In the genomic region with DNA sequence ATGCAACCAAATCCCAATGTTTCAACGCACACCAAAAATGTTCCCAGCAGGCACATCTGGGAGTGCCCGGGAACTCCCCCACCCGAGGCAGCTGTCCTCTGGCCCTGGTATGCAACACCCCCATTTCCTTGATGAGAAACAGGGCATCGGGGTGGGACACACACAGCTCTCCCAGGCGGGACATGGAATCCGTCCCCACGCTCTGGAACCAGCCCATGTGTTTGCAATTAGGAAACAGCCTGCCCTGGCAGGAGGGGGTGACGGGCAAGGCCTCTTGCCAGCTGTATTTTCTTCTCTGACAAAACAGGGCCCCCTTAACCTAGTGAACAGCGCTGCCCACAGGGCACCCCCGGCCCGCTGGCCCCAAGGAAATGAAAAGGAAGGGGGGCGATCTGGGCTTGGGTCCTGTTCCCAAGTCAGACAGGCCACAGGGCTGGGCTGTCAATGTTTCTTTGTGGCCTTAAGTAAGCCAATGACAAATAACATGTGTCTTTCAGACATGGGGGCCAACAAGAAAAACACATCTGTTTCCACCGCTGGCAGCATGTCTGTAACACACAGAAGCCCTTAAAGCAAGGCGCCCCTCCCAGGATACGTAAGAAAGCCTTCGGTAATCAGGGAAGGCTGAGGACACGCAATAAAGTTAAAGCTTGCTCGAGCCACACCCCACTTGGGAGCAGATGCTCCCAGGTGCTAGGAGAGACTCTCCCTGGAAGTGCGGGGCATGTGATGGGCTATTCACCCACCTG, we compare ENCODE assay signal across 15 cellular contexts.
A peak's percentile ranks its signal among the peaks of the same experiment; 100 is the strongest.
DNase-seq lines count a peak whose midpoint lies in the region; TF ChIP-seq lines count a peak whose summit lies in the region.
"Had no signal": no experiment of that assay in that cellular context is flagged by ENCODE, and none has a peak within 500 bp of the region (broad histone marks: within the 10 kb centered on the region; RNA-seq: fewer than 3 reads in every experiment).

No MANE protein-coding gene starts in this region.

- H3K79me2 ChIP-seq in PC-9 (ENCODE audit: low read depth), result no peaks in the 10 kb centered on the region

- no peaks in the 10 kb centered on the region for H3F3A ChIP-seq in PC-9 (ENCODE audit: insufficient read depth, low read depth)

- no peak overlapping the region for H2BK120ac ChIP-seq in mesenchymal stem cell (ENCODE audit: low read depth, low read length)

- peak overlapping the region; percentile 71 for H2BK15ac ChIP-seq in mesenchymal stem cell (ENCODE audit: low read depth, poor library complexity, severe bottlenecking)

- H3K27ac ChIP-seq in PC-9 (peak overlapping the region; percentile 75), mesenchymal stem cell (ENCODE audit: low read length, poor library complexity, severe bottlenecking) (no peak overlapping the region), transverse colon (peak overlapping the region; percentile 43 to 70 (median 44))

- no peak overlapping the region for H3K4ac ChIP-seq in mesenchymal stem cell (ENCODE audit: low read depth in 1 of 2, low read length in 2 of 2)

- no TSS peak for BruUV-seq in PC-9 (replicated peaks; lab: Mats Ljungman, UMichigan)

- intact Hi-C loops in PC-9 (cut with micrococcal nuclease; ENCODE audit: unreplicated experiment) (no loop called here), transverse colon (cut with DNase I; ENCODE audit: low total_unique reads) (no loop called here)

- H3K23ac ChIP-seq in mesenchymal stem cell (ENCODE audit: low read length in 2 of 2), result no peak overlapping the region

- no peaks in the 10 kb centered on the region for H3K9me2 ChIP-seq in PC-9 (ENCODE audit: insufficient read depth)

- in situ Hi-C loops in transverse colon (cut with MboI; ENCODE audit: low pct_ligation_motif_present in 1 of 4, low pct_unique_long_range_greater_than_20kb in 1 of 4, low sequenced_read_pairs in 3 of 4), result no loop called here

- peak overlapping the region; percentile 43 for H4K8ac ChIP-seq in mesenchymal stem cell (ENCODE audit: low read length)

- TF ChIP-seq CTCF in PC-9 (conservative IDR thresholded peaks at IDR 0.05) (no peak), fibroblast of mammary gland (conservative IDR thresholded peaks at IDR 0.05; ENCODE audit: control insufficient read depth, insufficient read depth, low read depth, low read length) (no peak), transverse colon (IDR thresholded peaks at IDR 0.05) (no peak), GM20000 (IDR thresholded peaks at IDR 0.05; ENCODE audit: extremely low read depth, missing control alignments) (no peak)

- H3K36me3 ChIP-seq in PC-9 (ENCODE audit: low read depth) (no peaks in the 10 kb centered on the region), mesenchymal stem cell (ENCODE audit: control insufficient read depth in 1 of 2, insufficient read depth in 2 of 2, low read depth in 1 of 2, low read length in 2 of 2) (no peaks in the 10 kb centered on the region), transverse colon (no peaks in the 10 kb centered on the region)

- TF ChIP-seq EP300 in transverse colon (IDR thresholded peaks at IDR 0.05; ENCODE audit: low read depth), result no peak

- H2BK5ac ChIP-seq in mesenchymal stem cell (ENCODE audit: low read depth, low read length, poor library complexity, severe bottlenecking), result no peak overlapping the region

- H3K9me3 ChIP-seq in PC-9 (ENCODE audit: insufficient read depth, low read depth) (no peaks in the 10 kb centered on the region), mesenchymal stem cell (ENCODE audit: control insufficient read depth, low read length) (no peaks in the 10 kb centered on the region), transverse colon (no peaks in the 10 kb centered on the region)

- no peak overlapping the region for H3K18ac ChIP-seq in mesenchymal stem cell (ENCODE audit: low read depth in 1 of 2, low read length in 2 of 2)

- no peak overlapping the region for H3K14ac ChIP-seq in mesenchymal stem cell (ENCODE audit: low read length in 2 of 2)

- H3K4me1 ChIP-seq in PC-9 (replicated peaks; ENCODE audit: insufficient read depth), result peaks cover 21% of the 10 kb centered on the region
- peaks cover 6% of the 10 kb centered on the region for H3K4me1 ChIP-seq in mesenchymal stem cell (ENCODE audit: control insufficient read depth, insufficient read depth, low read depth, low read length)
- H3K4me1 ChIP-seq in transverse colon, result peaks cover 7 to 24% (median 11%) of the 10 kb centered on the region in 4 donors

- H3K4me2 ChIP-seq in PC-9 (peak overlapping the region; percentile 64), mesenchymal stem cell (ENCODE audit: low read length, poor library complexity, severe bottlenecking) (no peak overlapping the region)

- H3K4me3 ChIP-seq in PC-9 (peak overlapping the region; percentile 23; the same call in 1 of the 2 replicates), fibroblast of mammary gland (ENCODE audit: control insufficient read depth, low read depth, low read length) (peak overlapping the region; percentile 7), mesenchymal stem cell (ENCODE audit: insufficient read depth in 1 of 2, low read depth in 1 of 2, low read length in 2 of 2) (peak overlapping the region; percentile 7 to 56), transverse colon (no peak overlapping the region)

- H3K79me1 ChIP-seq in mesenchymal stem cell (replicated peaks; ENCODE audit: low read length, poor library complexity, severe bottlenecking), result peaks cover 26% of the 10 kb centered on the region

- no peak for DNase-seq in PC-9
- peak; percentile 89 for DNase-seq in fibroblast of mammary gland (ENCODE audit: low read depth)
- peak; percentile 22 for DNase-seq in mesenchymal stem cell
- peak; percentile 42 for DNase-seq in transverse colon
- DNase-seq in AG08396 (ENCODE audit: low spot score), result no peak
- DNase-seq in hippocampal formation (lab: John Stamatoyannopoulos, UW), result no peak
- DNase-seq in GM20000 (ENCODE audit: low spot score), result no peak
- DNase-seq: activated CD4-positive, alpha-beta T cell treated with anti-CD3 and anti-CD28 coated beads for 4 hours; activated T-cell treated with anti-CD3 and anti-CD28 coated beads, Interleukin-2, amount 50 U/mL, for 48 hours; CD8-positive, alpha-beta T cell; effector CD4-positive, alpha-beta T cell; hypothalamus; NCI-H1105; stimulated activated naive CD4-positive, alpha-beta T cell treated with Interleukin-2 at 50 U/mL for 16 hours; T-helper 2 cell had no signal

- H2BK12ac ChIP-seq in mesenchymal stem cell (ENCODE audit: low read length in 2 of 2), result no peak overlapping the region

- H4K20me1 ChIP-seq in PC-9 (ENCODE audit: insufficient read depth), result no peaks in the 10 kb centered on the region

- POLR2A ChIA-PET in PC-9 (lab: Charles Lee; ENCODE audit: unreplicated experiment), result no interaction called here

- H3K27me3 ChIP-seq in PC-9 (ENCODE audit: insufficient read depth, low read depth), result peaks cover 35% of the 10 kb centered on the region
- no peaks in the 10 kb centered on the region for H3K27me3 ChIP-seq in mesenchymal stem cell (ENCODE audit: control insufficient read depth in 1 of 2, insufficient read depth in 1 of 2, low read length in 2 of 2)
- no peaks in the 10 kb centered on the region for H3K27me3 ChIP-seq in transverse colon

- WGBS in mesenchymal stem cell, result 67% methylated on average over 19 of the region's 19 CpGs
- 28 to 41% methylated on average over 6 to 18 of the region's 19 CpGs for WGBS in transverse colon (ENCODE audit: low coverage in 1 of 2), 2 donors

- CTCF ChIA-PET in PC-9 (lab: Charles Lee), result no interaction called here

- peak overlapping the region; percentile 11 for H2AFZ ChIP-seq in PC-9
- H2AFZ ChIP-seq in mesenchymal stem cell (ENCODE audit: low read depth, low read length), result no peak overlapping the region

- H3K9ac ChIP-seq in mesenchymal stem cell (ENCODE audit: low read length), result peak overlapping the region; percentile 68

- no peak overlapping the region for H2AK5ac ChIP-seq in mesenchymal stem cell (ENCODE audit: low read length, severe bottlenecking)

- H4K91ac ChIP-seq in mesenchymal stem cell (ENCODE audit: low read length), result peak overlapping the region; percentile 28

- TF ChIP-seq POLR2A in transverse colon (IDR thresholded peaks at IDR 0.05), result no peak

Comparison
In these comparisons a context has a peak if more than half of its experiments do, and no peak if none do; other contexts are left out.
1. DNase-seq: peak in fibroblast of mammary gland (single experiment), mesenchymal stem cell (single experiment) and transverse colon (single experiment); none in PC-9 (0 of 2), AG08396 (single experiment), hippocampal formation (0 of 2) and GM20000 (single experiment).
2. H3K4me3 ChIP-seq: peak in PC-9 (single experiment), fibroblast of mammary gland (single experiment) and mesenchymal stem cell (2 of 2); none in transverse colon (0 of 4).